Comparison of ENCODE assay signal across 8 cellular contexts in the genomic region with DNA sequence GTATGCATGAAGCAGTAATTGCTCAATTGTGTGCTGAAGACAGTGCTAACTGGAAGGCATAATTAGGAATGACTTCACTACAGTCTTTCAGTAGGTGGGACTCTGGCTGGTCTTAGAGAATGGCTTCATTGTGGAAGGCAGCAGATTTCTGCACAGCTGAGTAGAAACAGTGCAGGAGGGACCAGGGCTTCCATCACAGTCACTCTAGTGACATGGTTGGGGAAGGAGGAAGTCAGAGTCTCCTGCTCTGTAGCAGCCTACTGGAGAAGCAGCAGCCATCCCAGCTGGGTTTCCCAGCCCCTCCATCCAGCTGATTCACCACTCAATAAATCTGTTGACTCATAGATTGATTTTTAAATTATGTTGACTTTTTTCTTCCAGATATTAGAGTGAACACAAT.
"Had no signal": no experiment of that assay in that cellular context is flagged by ENCODE, and none has a peak within 500 bp of the region (broad histone marks: within the 10 kb centered on the region; RNA-seq: fewer than 3 reads in every experiment).

No MANE protein-coding gene starts in this region.

- DNase-seq: activated CD4-positive, CD25-positive, alpha-beta regulatory T cell treated with anti-CD3 and anti-CD28 coated beads, Interleukin-2, amount 50 U/mL, for 72 hours; activated T-cell treated with anti-CD3 and anti-CD28 coated beads, Interleukin-2, amount 50 U/mL, for 4 hours; natural killer cell; upper lobe of right lung had no signal

- H3K9me3 ChIP-seq: ascending aorta, colonic mucosa, gastrocnemius medialis, heart left ventricle, upper lobe of right lung had no signal

- H3K27ac ChIP-seq: ascending aorta, colonic mucosa, gastrocnemius medialis, heart left ventricle, upper lobe of right lung had no signal

- H3K4me1 ChIP-seq: ascending aorta, colonic mucosa, upper lobe of right lung had no signal

- H3K36me3 ChIP-seq: ascending aorta, colonic mucosa, gastrocnemius medialis, heart left ventricle, upper lobe of right lung had no signal

- H3K27me3 ChIP-seq: ascending aorta, colonic mucosa, gastrocnemius medialis, heart left ventricle, upper lobe of right lung had no signal

- H3K4me3 ChIP-seq: ascending aorta, colonic mucosa, gastrocnemius medialis, heart left ventricle, upper lobe of right lung had no signal
